In the genomic region with DNA sequence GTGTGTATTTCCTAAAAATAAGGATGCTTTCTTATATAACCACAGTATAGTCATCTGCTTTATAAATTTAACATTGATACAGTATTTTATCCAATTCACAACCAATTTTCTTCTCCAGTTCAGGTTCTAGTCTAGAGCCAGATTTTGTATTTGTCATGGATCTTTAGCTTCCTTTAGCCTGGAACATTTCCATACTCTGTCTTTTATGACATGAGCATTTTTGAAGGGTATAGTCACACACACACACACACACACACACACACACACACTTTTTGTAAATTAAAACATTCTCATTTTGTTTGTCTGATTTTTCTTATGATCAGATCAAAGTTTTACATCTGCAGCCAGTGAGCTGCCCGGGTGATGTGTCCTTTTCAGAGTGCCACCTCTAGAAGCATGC, we compare ENCODE assay signal across 20 cellular contexts. TPM values are rescaled to one million over a fixed set of nuclear protein-coding genes. Genes with fewer than 3 reads are reported as not detected.
DNase-seq lines count a peak whose midpoint lies in the region; ATAC-seq and TF ChIP-seq lines count a peak whose summit lies in the region.
"Had no signal": no experiment of that assay in that cellular context is flagged by ENCODE, and none has a peak within 500 bp of the region (broad histone marks: within the 10 kb centered on the region; RNA-seq: fewer than 3 reads in every experiment).

No MANE protein-coding gene starts in this region.

- 63 to 93% (median 74%) methylated on average over 1 of the region's 1 CpG for WGBS in ovary, 3 donors

- TF ChIP-seq CTCF in AG10803 (conservative IDR thresholded peaks at IDR 0.05; ENCODE audit: low read length) (no peak), astrocyte of the spinal cord (IDR thresholded peaks at IDR 0.05; ENCODE audit: low read depth, low read length) (no peak), ovary (IDR thresholded peaks at IDR 0.05) (no peak)

- no peaks in the 10 kb centered on the region for H3K9me3 ChIP-seq in ovary
- H3K9me3 ChIP-seq: A549, HAP-1, SJSA1 had no signal

- intact Hi-C loops in ovary (cut with DNase I): no loop called here

- TF ChIP-seq POLR2A in ovary (IDR thresholded peaks at IDR 0.05): no peak

- in situ Hi-C loops in astrocyte of the spinal cord (cut with HindIII; ENCODE audit: low sequenced_read_pairs): no loop called here

- no peaks in the 10 kb centered on the region for H3K4me1 ChIP-seq in ovary (ENCODE audit: insufficient read depth)
- H3K4me1 ChIP-seq: HAP-1, SJSA1 had no signal

- no peaks in the 10 kb centered on the region for H3K36me3 ChIP-seq in ovary

- no peak for TF ChIP-seq EP300 in ovary (IDR thresholded peaks at IDR 0.05)

- no peaks in the 10 kb centered on the region for H3K27me3 ChIP-seq in ovary
- H3K27me3 ChIP-seq: SJSA1 had no signal

- H3K27ac ChIP-seq in ovary: no peak overlapping the region
- H3K27ac ChIP-seq: A549, SJSA1 had no signal

- H3K4me3 ChIP-seq in AG10803 (ENCODE audit: low read length): no peak overlapping the region
- no peak overlapping the region for H3K4me3 ChIP-seq in astrocyte of the spinal cord (ENCODE audit: low read depth, low read length)
- no peak overlapping the region for H3K4me3 ChIP-seq in ovary
- H3K4me3 ChIP-seq: A549, HAP-1, SJSA1 had no signal

- DNase-seq in AG10803 (ENCODE audit: low read depth): peak; percentile 58
- DNase-seq in HCEC 1CT: peak; percentile 35
- peak; percentile 1 for DNase-seq in astrocyte of the spinal cord (ENCODE audit: low read depth, low spot score)
- DNase-seq in fibroblast of peridontal ligament (ENCODE audit: extremely low read depth): peak; percentile 33
- no peak for DNase-seq in ovary
- DNase-seq in activated naive CD4-positive, alpha-beta T cell treated with anti-CD3 and anti-CD28 coated beads, Interleukin-2, amount 50 U/mL, for 16 hours: no peak
- no peak for DNase-seq in AG08395 (ENCODE audit: low spot score)
- DNase-seq: C1 segment of cervical spinal cord; CD8-positive, alpha-beta memory T cell; MM.1S; NCI-H1092; NCI-H1436 treated with DMSO at 0.1 percent for 48 hours; NCI-H2029; NCI-H345; NCI-H524 treated with DMSO at 0.1 percent for 48 hours had no signal

- no peak for ATAC-seq in HG02884 (IDR thresholded peaks at IDR 0.05; ENCODE audit: unreplicated experiment)
- ATAC-seq: A549, Panc1 had no signal

RNA-seq across cellular contexts. Expression of a gene that starts 25.4 kb away (rescaled TPM):
- total RNA-seq in ovary: 10 to 100 TPM; 20.3 to 36.7 (median 25.2) TPM
- polyA plus RNA-seq in ovary: 10 to 100 TPM; 17.9 to 18.5 TPM

RNA-seq across cellular contexts. Expression of a gene that starts 31.8 kb away (rescaled TPM):
- total RNA-seq in ovary: 10 to 100 TPM in 2 of 7 donors, 1 to 10 TPM in 5; 4.6 to 22.4 (median 7.3) TPM
- polyA plus RNA-seq in ovary: 10 to 100 TPM in 1 of 2 donors, 1 to 10 TPM in 1; 2.3 to 13.0 TPM
- polyA plus RNA-seq: CD8-positive, alpha-beta memory T cell had no signal

RNA-seq across cellular contexts. Expression of a gene that starts 46.3 kb away (rescaled TPM):
- total RNA-seq in ovary: 10 to 100 TPM; 29.3 to 65.5 (median 33.8) TPM
- polyA plus RNA-seq in ovary: 10 to 100 TPM; 14.1 to 18.6 TPM

Comparison
In these comparisons a context has a peak if more than half of its experiments do, and no peak if none do; other contexts are left out.
1. DNase-seq: peak in AG10803 (single experiment), HCEC 1CT (single experiment), astrocyte of the spinal cord (single experiment) and fibroblast of peridontal ligament (single experiment); none in ovary (0 of 5), activated naive CD4-positive, alpha-beta T cell treated with anti-CD3 and anti-CD28 coated beads, Interleukin-2, amount 50 U/mL, for 16 hours (single experiment) and AG08395 (single experiment).